Comparison of ENCODE assay signal across 23 cellular contexts in genomic region chr4:82591592-82591991, GRCh38. TPM values are rescaled to one million over a fixed set of nuclear protein-coding genes. Genes with fewer than 3 reads are reported as not detected.
DNase-seq lines count a peak whose midpoint lies in the region; ATAC-seq, FAIRE-seq and TF ChIP-seq lines count a peak whose summit lies in the region.
"Had no signal": no experiment of that assay in that cellular context is flagged by ENCODE, and none has a peak within 500 bp of the region (broad histone marks: within the 10 kb centered on the region; RNA-seq: fewer than 3 reads in every experiment).

No MANE protein-coding gene starts in this region.

- H3K4me3 ChIP-seq in HepG2 (replicated peaks in 1 of 3; ENCODE audit: insufficient read depth in 1 of 3, low read depth in 2 of 3, low read length in 3 of 3) = no peak overlapping the region
- no peak overlapping the region for H3K4me3 ChIP-seq in right lobe of liver
- H3K4me3 ChIP-seq: K562, MG63, PC-9 had no signal

- H3K4me2 ChIP-seq in HepG2 (ENCODE audit: low read depth, low read length) = no peak overlapping the region
- H3K4me2 ChIP-seq: PC-9, SK-N-SH had no signal

- no peak for FAIRE-seq in HepG2 (lab: Jason Lieb, UNC)
- FAIRE-seq: G401.6, GM12892, K562, TTC549 had no signal

- intact Hi-C loops in HepG2 (cut with micrococcal nuclease; ENCODE audit: unreplicated experiment) = no loop called here
- intact Hi-C loops in right lobe of liver (cut with DNase I) = no loop called here

- TF ChIP-seq RAD21 in HepG2 (CRISPR knock-in tag; IDR thresholded peaks at IDR 0.05) = no peak

- H2AFZ ChIP-seq in HepG2 (ENCODE audit: low read length) = no peak overlapping the region
- H2AFZ ChIP-seq: PC-9 had no signal

- DNase-seq in HepG2 (ENCODE audit: low spot score) (no peak), right lobe of liver (no peak), NCI-H2029 (lab: John Stamatoyannopoulos, UW) (peak; percentile 11), SHP77 treated with DMSO at 0.1 percent for 48 hours (lab: John Stamatoyannopoulos, UW) (peak; percentile 66), COLO668 (lab: John Stamatoyannopoulos, UW; ENCODE audit: unreplicated experiment) (no peak), G401 (ENCODE audit: low spot score) (no peak)
- DNase-seq: BE2C; CD4-positive, CD25-positive, alpha-beta regulatory T cell; COR-L47; GOT3; MG63; NCI-H1694; NCI-H524 treated with DMSO at 0.1 percent for 48 hours; PC-9; RPMI8226; SIG-M5; SK-N-SH had no signal

- H3K36me3 ChIP-seq in HepG2 (replicated peaks in 1 of 2; ENCODE audit: control insufficient read depth in 1 of 2, insufficient read depth in 2 of 2, low read length in 2 of 2) (no peaks in the 10 kb centered on the region), right lobe of liver (no peaks in the 10 kb centered on the region)
- H3K36me3 ChIP-seq: BE2C, MG63 had no signal

- H4K20me1 ChIP-seq in HepG2 (ENCODE audit: insufficient read depth, low read length) = no peaks in the 10 kb centered on the region

- H3K27me3 ChIP-seq in HepG2 (ENCODE audit: control insufficient read depth in 1 of 2, insufficient read depth in 2 of 2, low read length in 2 of 2) (no peaks in the 10 kb centered on the region), right lobe of liver (no peaks in the 10 kb centered on the region)
- H3K27me3 ChIP-seq: BE2C had no signal

- in situ Hi-C loops in HepG2 (cut with HindIII; ENCODE audit: extremely low pct_ligation_motif_present, low pct_unique_long_range_greater_than_20kb) = no loop called here
- in situ Hi-C loops in G401 (cut with HindIII; ENCODE audit: low sequenced_read_pairs) = no loop called here

- CTCF ChIA-PET in HepG2 (lab: Yijun Ruan, JAX; ENCODE audit: low intra/inter-chr PET ratio, low total read pairs) = no interaction called here

- POLR2A ChIA-PET in HepG2 (lab: Yijun Ruan, JAX) = no interaction called here

- BruUV-seq in HepG2 (replicated peaks; lab: Mats Ljungman, UMichigan) = no TSS peak

- TF ChIP-seq CTCF in HepG2 (CRISPR knock-in tag; IDR thresholded peaks at IDR 0.05) (no peak), right lobe of liver (IDR thresholded peaks at IDR 0.05) (no peak)

- H3K9me3 ChIP-seq in HepG2 (ENCODE audit: low read length) (no peaks in the 10 kb centered on the region), right lobe of liver (no peaks in the 10 kb centered on the region)
- H3K9me3 ChIP-seq: BE2C, MG63, SK-N-SH had no signal

- H3K4me1 ChIP-seq in HepG2 (ENCODE audit: insufficient read depth, low read length) (no peaks in the 10 kb centered on the region), right lobe of liver (no peaks in the 10 kb centered on the region)

- WGBS in HepG2 (ENCODE audit: low lambda C conversion rate) = 13% methylated on average over 5 of the region's 5 CpGs
- WGBS in right lobe of liver (ENCODE audit: insufficient coverage, low coverage, low lambda C conversion rate, missing lambda C conversion rate) = 58% methylated on average over 5 of the region's 5 CpGs

- H3K79me2 ChIP-seq in HepG2 (ENCODE audit: insufficient read depth, low read length) = no peaks in the 10 kb centered on the region

- TF ChIP-seq EP300 in HepG2 (IDR thresholded peaks at IDR 0.05; ENCODE audit: low read depth in 2 of 2, low read length in 2 of 2) (no peak), HepG2 (CRISPR knock-in tag; IDR thresholded peaks at IDR 0.05; ENCODE audit: borderline replicate concordance) (no peak)

- H3K27ac ChIP-seq in HepG2 (ENCODE audit: extremely low read length, insufficient read depth, low read length) (no peak overlapping the region), right lobe of liver (no peak overlapping the region)
- H3K27ac ChIP-seq: PC-9 had no signal

- ATAC-seq in HepG2 (no peak), right lobe of liver (no peak), GM19328 (IDR thresholded peaks at IDR 0.05; ENCODE audit: unreplicated experiment) (no peak)
- ATAC-seq: K562 had no signal

- H3K9ac ChIP-seq in HepG2 (ENCODE audit: insufficient read depth, low read depth, low read length) = no peak overlapping the region
- H3K9ac ChIP-seq: SK-N-SH had no signal

- TF ChIP-seq POLR2A in HepG2 (IDR thresholded peaks at IDR 0.05; ENCODE audit: insufficient read depth in 1 of 2, low read depth in 2 of 2, low read length in 2 of 2) (no peak), right lobe of liver (IDR thresholded peaks at IDR 0.05) (no peak)

TF ChIP-seq in HepG2, 621 proteins besides CTCF, POLR2A, EP300 and RAD21:
- TF ChIP-seq, protein P1, sequence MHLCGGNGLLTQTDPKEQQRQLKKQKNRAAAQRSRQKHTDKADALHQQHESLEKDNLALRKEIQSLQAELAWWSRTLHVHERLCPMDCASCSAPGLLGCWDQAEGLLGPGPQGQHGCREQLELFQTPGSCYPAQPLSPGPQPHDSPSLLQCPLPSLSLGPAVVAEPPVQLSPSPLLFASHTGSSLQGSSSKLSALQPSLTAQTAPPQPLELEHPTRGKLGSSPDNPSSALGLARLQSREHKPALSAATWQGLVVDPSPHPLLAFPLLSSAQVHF (CRISPR knock-in tag; IDR thresholded peaks at IDR 0.05) = no peak
- peak; percentile 70; the same call in 1 of the 2 replicates for TF ChIP-seq ZNF652 (CRISPR knock-in tag; IDR thresholded peaks at IDR 0.05; ENCODE audit: borderline replicate concordance, low read depth)
- TF ChIP-seq, protein P2, sequence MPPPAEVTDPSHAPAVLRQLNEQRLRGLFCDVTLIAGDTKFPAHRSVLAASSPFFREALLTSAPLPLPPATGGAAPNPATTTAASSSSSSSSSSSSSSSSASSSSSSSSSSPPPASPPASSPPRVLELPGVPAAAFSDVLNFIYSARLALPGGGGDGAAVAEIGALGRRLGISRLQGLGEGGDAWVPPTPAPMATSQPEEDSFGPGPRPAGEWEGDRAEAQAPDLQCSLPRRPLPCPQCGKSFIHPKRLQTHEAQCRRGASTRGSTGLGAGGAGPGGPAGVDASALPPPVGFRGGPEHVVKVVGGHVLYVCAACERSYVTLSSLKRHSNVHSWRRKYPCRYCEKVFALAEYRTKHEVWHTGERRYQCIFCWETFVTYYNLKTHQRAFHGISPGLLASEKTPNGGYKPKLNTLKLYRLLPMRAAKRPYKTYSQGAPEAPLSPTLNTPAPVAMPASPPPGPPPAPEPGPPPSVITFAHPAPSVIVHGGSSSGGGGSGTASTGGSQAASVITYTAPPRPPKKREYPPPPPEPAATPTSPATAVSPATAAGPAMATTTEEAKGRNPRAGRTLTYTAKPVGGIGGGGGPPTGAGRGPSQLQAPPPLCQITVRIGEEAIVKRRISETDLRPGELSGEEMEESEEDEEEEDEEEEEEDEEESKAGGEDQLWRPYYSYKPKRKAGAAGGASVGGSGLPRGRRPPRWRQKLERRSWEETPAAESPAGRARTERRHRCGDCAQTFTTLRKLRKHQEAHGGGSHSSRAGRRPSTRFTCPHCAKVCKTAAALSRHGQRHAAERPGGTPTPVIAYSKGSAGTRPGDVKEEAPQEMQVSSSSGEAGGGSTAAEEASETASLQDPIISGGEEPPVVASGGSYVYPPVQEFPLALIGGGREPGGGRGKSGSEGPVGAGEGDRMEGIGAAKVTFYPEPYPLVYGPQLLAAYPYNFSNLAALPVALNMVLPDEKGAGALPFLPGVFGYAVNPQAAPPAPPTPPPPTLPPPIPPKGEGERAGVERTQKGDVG (CRISPR knock-in tag; IDR thresholded peaks at IDR 0.05; ENCODE audit: borderline replicate concordance) = no peak
TF ChIP-seq in HepG2: peak in this region for 1.

RNA-seq across cellular contexts. Expression of gene TMEM150C, which starts 29.8 kb away (rescaled TPM):
- 0.11 and 0.42 TPM in 2 replicates for total RNA-seq in HepG2 (2016; rRNA removed; fragmentation: Illumina TruSeq; extraction: Trizol)
- not detected in 2 replicates for total RNA-seq in HepG2 (2016; cell fraction: cytosol; rRNA removed; fragmentation: Illumina TruSeq; extraction: Trizol; ENCODE audit: low read depth)
- 0.19 and 0.32 TPM in 2 replicates for total RNA-seq in HepG2 (2016; cell fraction: insoluble cytoplasmic fraction; rRNA removed; fragmentation: Illumina TruSeq; extraction: Trizol)
- 0.12 and 0.14 TPM in 2 replicates for total RNA-seq in HepG2 (2016; cell fraction: membrane; rRNA removed; fragmentation: Illumina TruSeq; extraction: Trizol)
- 0.47 and 0.84 TPM in 2 replicates for total RNA-seq in HepG2 (2016; cell fraction: nucleus; rRNA removed; fragmentation: Illumina TruSeq; extraction: Trizol)
- polyA plus RNA-seq in HepG2 (2011; rRNA removed) = 0.24 and 0.33 TPM in 2 replicates
- 0.21 and 0.37 TPM in 2 replicates for polyA plus RNA-seq in HepG2 (2011; cell fraction: cytosol; rRNA removed)
- polyA plus RNA-seq in HepG2 (2011; cell fraction: nucleus; rRNA removed) = 0.05 and 0.16 TPM in 2 replicates
- polyA plus RNA-seq in HepG2 (2012) = 0.20 and 0.62 TPM in 2 replicates
- 0.02 and 0.05 TPM in 2 replicates for polyA plus RNA-seq in HepG2 (2016; cell fraction: cytosol; fragmentation: Illumina TruSeq; extraction: Trizol; ENCODE audit: low read depth)
- polyA plus RNA-seq in HepG2 (2016; cell fraction: insoluble cytoplasmic fraction; fragmentation: Illumina TruSeq; extraction: Trizol; ENCODE audit: low read depth) = 0.15 and 0.23 TPM in 2 replicates
- polyA plus RNA-seq in HepG2 (2016; cell fraction: membrane; fragmentation: Illumina TruSeq; extraction: Trizol; ENCODE audit: low read depth) = 0.05 TPM in 1 of 2 replicates, not detected in the other
- polyA plus RNA-seq in HepG2 (2016; cell fraction: nucleus; fragmentation: Illumina TruSeq; extraction: Trizol; ENCODE audit: insufficient read depth, low read depth) = 0.36 and 0.57 TPM in 2 replicates
- polyA minus RNA-seq in HepG2 (2011; rRNA and poly(A)+ RNA removed; ENCODE audit: low replicate concordance) = 0.28 TPM in 1 of 2 replicates, not detected in the other
- 0.26 TPM in 1 of 2 replicates, not detected in the other for polyA minus RNA-seq in HepG2 (2011; cell fraction: cytosol; rRNA and poly(A)+ RNA removed)
- polyA minus RNA-seq in HepG2 (2011; cell fraction: nucleus; rRNA and poly(A)+ RNA removed) = 0.13 and 0.37 TPM in 2 replicates
- total RNA-seq in right lobe of liver = 10 to 100 TPM in 1 of 6 experiments, 1 to 10 TPM in 5; 3.5 to 11.8 (median 6.8) TPM
- total RNA-seq in G401 (2014; rRNA removed; shearing (Covaris generic)) = 1.7 and 3.6 TPM in 2 replicates
- total RNA-seq: CD4-positive, CD25-positive, alpha-beta regulatory T cell; LHCN-M2 had no signal
- polyA plus RNA-seq: K562 had no signal

Comparison
In these comparisons a context has a peak if more than half of its experiments do, and no peak if none do; other contexts are left out.
1. DNase-seq: peak in NCI-H2029 (single experiment) and SHP77 treated with DMSO at 0.1 percent for 48 hours (single experiment); none in HepG2 (single experiment), right lobe of liver (0 of 3), COLO668 (single experiment) and G401 (single experiment).